ENCODE assay signal across 15 cellular contexts in genomic region chr3:39062180-39062579, GRCh38.
"Had no signal": no experiment of that assay in that cellular context is flagged by ENCODE, and none has a peak within 500 bp of the region (broad histone marks: within the 10 kb centered on the region; RNA-seq: fewer than 3 reads in every experiment).

No MANE protein-coding gene starts in this region.

- H3K9me3 ChIP-seq: heart left ventricle, left lung, neutrophil, right atrium auricular region, suprapubic skin, upper lobe of right lung had no signal

- H3K4me3 Mint-ChIP-seq: memory B cell; T-helper 1 cell treated with Interleukin-12 subunit alpha and Interleukin-12 subunit beta and Interleukin-4 antibody, amounts not matched to agents 30 μg/mL and 1 μg/mL, for 36 hours had no signal

- H3K4me3 ChIP-seq: heart left ventricle, left lung, right atrium auricular region, skin epidermis, suprapubic skin, upper lobe of right lung had no signal

- H3K9me3 Mint-ChIP-seq: T-helper 1 cell treated with Interleukin-12 subunit alpha and Interleukin-12 subunit beta and Interleukin-4 antibody, amounts not matched to agents 30 μg/mL and 1 μg/mL, for 36 hours had no signal

- H3K27ac Mint-ChIP-seq: memory B cell; T-helper 1 cell treated with Interleukin-12 subunit alpha and Interleukin-12 subunit beta and Interleukin-4 antibody, amounts not matched to agents 30 μg/mL and 1 μg/mL, for 36 hours had no signal

- ATAC-seq: heart left ventricle, left lung, upper lobe of right lung had no signal

- H3K27me3 Mint-ChIP-seq: memory B cell had no signal

- DNase-seq: activated CD4-positive, CD25-positive, alpha-beta regulatory T cell; activated T-cell treated with anti-CD3 and anti-CD28 coated beads, Interleukin-2, amount 50 U/mL, for 48 hours; central memory CD4-positive, alpha-beta T cell; cortex of kidney; effector memory CD4-positive, alpha-beta T cell; heart left ventricle; left lung; stimulated activated naive CD4-positive, alpha-beta T cell treated with Interleukin-2 at 50 U/mL for 16 hours; upper lobe of right lung had no signal

- H3K27me3 ChIP-seq: heart left ventricle, left lung, neutrophil, right atrium auricular region, suprapubic skin, upper lobe of right lung had no signal

- H3K4me1 ChIP-seq: left lung, right atrium auricular region, upper lobe of right lung had no signal

- H3K27ac ChIP-seq: heart left ventricle, left lung, neutrophil, right atrium auricular region, skin epidermis, suprapubic skin, upper lobe of right lung had no signal
